10 cellular contexts compared by ENCODE assay signal in the genomic region with DNA sequence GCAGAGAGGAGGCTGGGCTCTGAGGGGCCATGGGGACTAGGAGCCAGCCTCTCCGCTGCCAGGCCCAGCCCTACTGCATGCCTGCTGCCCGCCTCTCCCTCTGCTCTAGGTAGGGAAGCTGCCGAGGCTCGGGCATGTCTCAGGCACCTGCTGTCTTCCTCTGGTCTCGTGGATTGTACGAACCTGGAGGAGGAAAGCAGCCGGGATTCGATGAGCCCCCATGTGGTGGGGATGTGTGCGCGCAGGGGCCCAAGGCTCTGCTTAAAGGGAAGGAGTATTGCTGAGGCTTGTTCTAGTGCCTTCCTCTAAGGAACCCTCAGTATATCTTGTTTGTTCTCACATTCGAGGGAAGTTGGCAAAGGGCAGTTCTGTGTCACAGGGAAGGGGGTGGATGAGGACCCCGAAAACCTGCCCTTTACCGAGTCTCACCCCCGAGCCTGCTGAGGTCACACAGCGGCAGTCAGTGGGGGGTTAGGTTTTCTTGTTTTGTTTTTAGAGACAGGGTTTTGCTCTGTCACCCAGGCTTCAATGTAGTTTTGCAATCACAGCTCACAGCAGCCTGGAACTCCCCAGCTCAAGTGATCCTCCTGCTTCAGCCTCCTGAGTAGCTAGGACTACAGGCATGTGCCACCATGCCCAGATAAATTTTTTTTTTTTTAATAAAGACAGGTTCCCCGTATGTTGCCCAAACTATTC. TPM values are rescaled to one million over a fixed set of nuclear protein-coding genes. Genes with fewer than 3 reads are reported as not detected.
DNase-seq lines count a peak whose midpoint lies in the region; ATAC-seq and TF ChIP-seq lines count a peak whose summit lies in the region.
"Had no signal": no experiment of that assay in that cellular context is flagged by ENCODE, and none has a peak within 500 bp of the region (broad histone marks: within the 10 kb centered on the region; RNA-seq: fewer than 3 reads in every experiment).

No MANE protein-coding gene starts in this region.

- H3K4me1 ChIP-seq in gastrocnemius medialis (peaks cover 52 to 55% of the 10 kb centered on the region in 2 donors), thyroid gland (peaks cover 7 to 42% of the 10 kb centered on the region in 2 donors)

- TF ChIP-seq CTCF in gastrocnemius medialis (IDR thresholded peaks at IDR 0.05 in 4 of 5, conservative IDR thresholded peaks at IDR 0.05 in 1 of 5) (peak in 2 of 5 experiments; percentile 17 to 19), thyroid gland (IDR thresholded peaks at IDR 0.05) (no peak)

- TF ChIP-seq POLR2A in gastrocnemius medialis (IDR thresholded peaks at IDR 0.05) (no peak), thyroid gland (IDR thresholded peaks at IDR 0.05) (no peak)

- WGBS in thyroid gland, 2 donors, result 78 to 79% methylated on average over 10 to 12 of the region's 16 CpGs

- H3K27ac ChIP-seq in gastrocnemius medialis, result peak overlapping the region; percentile 57 to 97 (median 77)
- H3K27ac ChIP-seq in thyroid gland, result no peak overlapping the region

- H3K9me3 ChIP-seq in gastrocnemius medialis (no peaks in the 10 kb centered on the region), thyroid gland (no peaks in the 10 kb centered on the region)

- intact Hi-C loops in gastrocnemius medialis (cut with DNase I; ENCODE audit: low total_unique reads), result no loop called here
- intact Hi-C loops in thyroid gland (cut with DNase I), result no loop called here

- no peak overlapping the region for H3K4me3 ChIP-seq in gastrocnemius medialis
- H3K4me3 ChIP-seq in thyroid gland (replicated peaks in 1 of 3), result no peak overlapping the region

- peak; percentile 24 for ATAC-seq in esophagus mucosa
- ATAC-seq in gastrocnemius medialis, result no peak
- ATAC-seq in GM21576 (IDR thresholded peaks at IDR 0.05; ENCODE audit: unreplicated experiment), result no peak

- H3K36me3 ChIP-seq in gastrocnemius medialis, result no peaks in the 10 kb centered on the region
- H3K36me3 ChIP-seq in thyroid gland, result no peaks in the 10 kb centered on the region

- H3K27me3 ChIP-seq in gastrocnemius medialis (no peaks in the 10 kb centered on the region), thyroid gland (no peaks in the 10 kb centered on the region)

- in situ Hi-C loops in gastrocnemius medialis (cut with MboI; ENCODE audit: low sequenced_read_pairs in 4 of 4), result no loop called here

- peak; percentile 50 for DNase-seq in NCI-H748 (lab: John Stamatoyannopoulos, UW; ENCODE audit: unreplicated experiment)
- no peak for DNase-seq in NCI-H748 treated with DMSO at 0.1 percent for 48 hours (lab: John Stamatoyannopoulos, UW)
- peak; percentile 60 for DNase-seq in NOMO-1 treated with DMSO at 0.1 percent for 48 hours (lab: John Stamatoyannopoulos, UW; ENCODE audit: unreplicated experiment)
- peak in 1 of 2 donors; percentile 40 for DNase-seq in gastrocnemius medialis
- DNase-seq in COLO829 (ENCODE audit: low spot score), result no peak
- DNase-seq in thyroid gland, result no peak
- DNase-seq: activated B cell treated with CpG ODN at 0.5 μM for 24 hours; CD4-positive, CD25-positive, alpha-beta regulatory T cell had no signal

RNA-seq across cellular contexts. Expression of gene DAGLA, which starts 21.3 kb away (rescaled TPM):
- total RNA-seq in esophagus mucosa (2.3 TPM), gastrocnemius medialis (1 to 10 TPM in 3 of 4 donors, under 1 TPM in 1; 0.58 to 5.5 (median 2.9) TPM), thyroid gland (1 to 10 TPM; 1.7 to 2.8 (median 1.9) TPM)
- total RNA-seq: activated B cell treated with CpG ODN at 0.5 μM for 24 hours had no signal

RNA-seq across cellular contexts. Expression of gene MYRF, which starts 51.0 kb away (rescaled TPM):
- 0.88 TPM for total RNA-seq in esophagus mucosa
- total RNA-seq in gastrocnemius medialis, result under 1 TPM in 1 of 4 donors, not detected in 3; 0.07 TPM
- total RNA-seq in thyroid gland, result under 1 TPM in 3 of 4 donors, not detected in 1; 0.11 to 0.83 (median 0.27) TPM

Comparison
In these comparisons a context has a peak if more than half of its experiments do, and no peak if none do; other contexts are left out.
1. DNase-seq: peak in NCI-H748 (single experiment) and NOMO-1 treated with DMSO at 0.1 percent for 48 hours (single experiment); none in NCI-H748 treated with DMSO at 0.1 percent for 48 hours (single experiment), COLO829 (single experiment) and thyroid gland (0 of 2).
2. H3K27ac ChIP-seq: peak in gastrocnemius medialis (4 of 4); none in thyroid gland (0 of 3).